ENCODE assay signal across 8 cellular contexts in the genomic region with DNA sequence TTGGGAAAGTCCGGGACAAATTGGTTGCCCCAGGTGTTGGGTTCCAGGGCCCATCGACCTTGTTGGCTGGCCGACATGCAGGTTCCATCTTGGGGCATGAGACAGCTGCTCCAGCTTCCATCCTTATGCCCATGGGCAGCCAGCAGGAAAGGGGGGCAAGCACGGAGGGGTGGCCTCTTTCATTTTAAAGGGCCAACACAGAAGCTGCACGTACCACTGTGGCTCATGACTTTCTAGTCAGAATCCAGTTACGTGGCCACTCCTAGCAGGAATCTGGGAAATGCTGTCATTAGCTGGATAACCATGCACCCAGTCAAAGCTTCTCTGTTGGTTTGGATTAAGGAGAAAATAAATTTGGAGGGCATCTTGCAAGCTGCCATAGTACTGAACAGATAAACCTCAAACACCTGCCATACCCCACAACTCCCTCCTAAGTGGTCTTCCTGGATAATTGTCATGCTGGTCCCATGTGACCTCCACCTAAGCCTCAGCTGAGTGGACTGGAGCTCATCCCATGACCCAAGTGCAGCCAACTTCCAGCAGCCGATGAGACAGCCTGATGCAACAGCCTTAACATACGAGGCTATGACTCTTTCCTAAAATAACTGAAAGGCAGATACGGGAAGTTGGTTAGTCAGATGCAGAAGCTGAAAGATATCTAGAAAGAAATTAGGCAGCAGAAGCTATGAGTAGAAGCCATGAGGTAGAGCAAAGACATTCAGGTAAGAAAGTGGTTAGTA. TPM values are rescaled to one million over a fixed set of nuclear protein-coding genes. Genes with fewer than 3 reads are reported as not detected.
DNase-seq lines count a peak whose midpoint lies in the region; ATAC-seq and TF ChIP-seq lines count a peak whose summit lies in the region.

No MANE protein-coding gene starts in this region.

- no peaks in the 10 kb centered on the region for H3K27me3 Mint-ChIP-seq in stimulated activated naive B cell treated with anti-CD40 and anti-IgM and Interleukin-4, amounts not matched to agents 10 μg/mL and 1 μg/mL and 100 μg/mL, for 72 hours

- H3K4me1 Mint-ChIP-seq in stimulated activated naive B cell treated with anti-CD40 and anti-IgM and Interleukin-4, amounts not matched to agents 10 μg/mL and 1 μg/mL and 100 μg/mL, for 72 hours: peaks cover 22 to 29% of the 10 kb centered on the region in 2 donors

- H3K9me3 ChIP-seq in AG04450 (ENCODE audit: control insufficient read depth, insufficient read depth, low read length) (no peaks in the 10 kb centered on the region), MG63 (no peaks in the 10 kb centered on the region)

- CTCF ChIA-PET in AG04450 (lab: Charles Lee): interaction anchor here (0.9 to 3.0 kb wide), 5 partner anchors 21 to 320 kb away, joined by 3 to 28 read pairs (median 7); no protein-coding TSS in a partner anchor

- TF ChIP-seq CTCF in AG04450 (IDR thresholded peaks at IDR 0.05; ENCODE audit: low read depth, low read length): no peak

- POLR2A ChIA-PET in AG04450 (lab: Yijun Ruan, JAX): interaction anchor here (1.1 kb wide), 1 partner anchor 21 kb away, joined by 3 read pairs; no protein-coding TSS in a partner anchor

- DNase-seq in AG04450 (ENCODE audit: low read depth, low spot score) (no peak), MG63 (peak; percentile 79), epithelial cell of prostate (ENCODE audit: low read depth, low spot score) (no peak), NCI-H1105 (lab: John Stamatoyannopoulos, UW) (no peak), DMS 273 treated with DMSO at 0.1 percent for 48 hours (lab: John Stamatoyannopoulos, UW) (no peak)
- DNase-seq in stimulated activated naive B cell treated with anti-CD40 and anti-IgM and Interleukin-4, amounts not matched to agents 10 μg/mL and 1 μg/mL and 100 μg/mL, for 72 hours: no peak

- peaks cover 10 to 15% of the 10 kb centered on the region in 2 donors for H3K36me3 Mint-ChIP-seq in stimulated activated naive B cell treated with anti-CD40 and anti-IgM and Interleukin-4, amounts not matched to agents 10 μg/mL and 1 μg/mL and 100 μg/mL, for 72 hours

- no peaks in the 10 kb centered on the region for H3K36me3 ChIP-seq in MG63

- ATAC-seq in GM19395 (IDR thresholded peaks at IDR 0.05; ENCODE audit: unreplicated experiment) (peak; percentile 60), GM19035 (IDR thresholded peaks at IDR 0.05; ENCODE audit: unreplicated experiment) (no peak)
- ATAC-seq in stimulated activated naive B cell treated with anti-CD40 and anti-IgM and Interleukin-4, amounts not matched to agents 10 μg/mL and 1 μg/mL and 100 μg/mL, for 72 hours (replicated peaks): peak; percentile 77 to 85

- peaks cover 2 to 5% of the 10 kb centered on the region in 2 donors for H3K9me3 Mint-ChIP-seq in stimulated activated naive B cell treated with anti-CD40 and anti-IgM and Interleukin-4, amounts not matched to agents 10 μg/mL and 1 μg/mL and 100 μg/mL, for 72 hours

- peak overlapping the region; percentile 21 for H3K27ac Mint-ChIP-seq in stimulated activated naive B cell treated with anti-CD40 and anti-IgM and Interleukin-4, amounts not matched to agents 10 μg/mL and 1 μg/mL and 100 μg/mL, for 72 hours

- H3K4me3 ChIP-seq in AG04450 (ENCODE audit: low read depth, low read length): no peak overlapping the region
- H3K4me3 ChIP-seq in MG63: no peak overlapping the region

- no peaks in the 10 kb centered on the region for H3K27me3 ChIP-seq in AG04450 (ENCODE audit: control insufficient read depth, insufficient read depth, low read length)
- no peaks in the 10 kb centered on the region for H3K27me3 ChIP-seq in MG63

- no peak overlapping the region for H3K4me3 Mint-ChIP-seq in stimulated activated naive B cell treated with anti-CD40 and anti-IgM and Interleukin-4, amounts not matched to agents 10 μg/mL and 1 μg/mL and 100 μg/mL, for 72 hours

- H3K27ac ChIP-seq in AG04450 (ENCODE audit: low read depth, low read length): peak overlapping the region; percentile 78
- peak overlapping the region; percentile 66 for H3K27ac ChIP-seq in epithelial cell of prostate

RNA-seq across cellular contexts. Expression of a gene that starts 21.4 kb away (rescaled TPM):
- 58.3 and 63.8 TPM in 2 replicates for polyA plus RNA-seq in AG04450 (2011; rRNA removed)
- 55.3 and 77.2 TPM in 2 replicates for polyA minus RNA-seq in AG04450 (2011; rRNA and poly(A)+ RNA removed)
- 3.7 and 4.1 TPM in 2 replicates for total RNA-seq in MG63 (2014; rRNA removed; shearing (Covaris generic); ENCODE audit: low replicate concordance)
